Comparison of ENCODE assay signal across 1 cellular context in genomic region chr1:111719561-111720239, GRCh38.
TF ChIP-seq lines count a peak whose summit lies in the region.

No MANE protein-coding gene starts in this region.

TF ChIP-seq in endothelial cell of umbilical vein, 7 proteins besides CTCF, POLR2A, EP300 and RAD21 (continued from another document):
- TF ChIP-seq JUN (IDR thresholded peaks at IDR 0.05; ENCODE audit: borderline replicate concordance, insufficient read depth, insufficient read length, low read depth) (no peak), MAX (IDR thresholded peaks at IDR 0.05; ENCODE audit: insufficient read depth, insufficient read length) (no peak), EZH2 (IDR thresholded peaks at IDR 0.05; ENCODE audit: borderline replicate concordance, low read depth, low read length, severe bottlenecking) (no peak)
